In the genomic region with DNA sequence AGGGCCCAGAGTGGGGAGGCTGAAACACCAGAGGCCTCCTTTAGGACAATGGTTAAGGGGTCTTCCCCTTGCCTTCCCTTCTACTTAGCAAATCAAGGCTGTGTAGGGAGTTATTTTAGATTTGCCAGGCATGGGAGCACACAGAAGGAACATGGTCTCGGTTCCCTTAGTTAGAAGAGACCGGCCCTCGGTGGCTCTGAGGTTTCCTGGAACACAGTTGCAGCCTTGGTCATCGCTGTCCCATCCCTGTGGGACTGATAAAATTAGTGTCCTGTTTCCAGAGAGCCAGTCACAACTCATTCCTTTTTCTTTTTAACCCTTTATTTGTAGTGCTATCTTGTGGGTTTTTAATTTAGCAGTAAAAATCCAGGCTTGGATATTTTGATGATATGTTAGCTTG, we compare ENCODE assay signal across 23 cellular contexts.
DNase-seq lines count a peak whose midpoint lies in the region; ATAC-seq and TF ChIP-seq lines count a peak whose summit lies in the region.
"Had no signal": no experiment of that assay in that cellular context is flagged by ENCODE, and none has a peak within 500 bp of the region (broad histone marks: within the 10 kb centered on the region; RNA-seq: fewer than 3 reads in every experiment).

No MANE protein-coding gene starts in this region.

- CTCF ChIA-PET in PC-9 (lab: Charles Lee): no interaction called here

- H3K27me3 ChIP-seq in CD4-positive, CD25-positive, alpha-beta regulatory T cell (ENCODE audit: control insufficient read depth, insufficient read depth, low read length): no peaks in the 10 kb centered on the region
- H3K27me3 ChIP-seq in esophagus (ENCODE audit: control insufficient read depth in 1 of 2, insufficient read depth in 2 of 2, low read length in 2 of 2) (no peaks in the 10 kb centered on the region), mucosa of rectum (ENCODE audit: control insufficient read depth in 2 of 2, insufficient read depth in 2 of 2, low read length in 2 of 2) (no peaks in the 10 kb centered on the region), PC-9 (ENCODE audit: insufficient read depth, low read depth) (no peaks in the 10 kb centered on the region)
- H3K27me3 ChIP-seq: neutrophil, right lobe of liver had no signal

- peaks cover 3% of the 10 kb centered on the region for H3K4me1 ChIP-seq in CD4-positive, CD25-positive, alpha-beta regulatory T cell (ENCODE audit: control insufficient read depth, insufficient read depth, low read length, poor library complexity, severe bottlenecking)
- peaks cover 3% of the 10 kb centered on the region in 2 donors for H3K4me1 ChIP-seq in esophagus (ENCODE audit: control insufficient read depth in 2 of 2, insufficient read depth in 2 of 2, low read length in 1 of 2)
- H3K4me1 ChIP-seq in mucosa of rectum (ENCODE audit: control insufficient read depth in 2 of 2, insufficient read depth in 2 of 2, low read length in 2 of 2): peaks cover 8 to 9% of the 10 kb centered on the region in 2 donors
- H3K4me1 ChIP-seq in PC-9 (replicated peaks; ENCODE audit: insufficient read depth): no peaks in the 10 kb centered on the region
- H3K4me1 ChIP-seq: right lobe of liver had no signal

- H4K20me1 ChIP-seq in PC-9 (ENCODE audit: insufficient read depth): no peaks in the 10 kb centered on the region

- BruUV-seq in PC-9 (replicated peaks; lab: Mats Ljungman, UMichigan): no TSS peak

- WGBS in esophagus, 2 donors: 84 to 86% methylated on average over 4 of the region's 4 CpGs

- POLR2A ChIA-PET in PC-9 (lab: Charles Lee; ENCODE audit: unreplicated experiment): no interaction called here

- intact Hi-C loops in PC-9 (cut with micrococcal nuclease; ENCODE audit: unreplicated experiment): no loop called here

- no peaks in the 10 kb centered on the region for H3K9me3 Mint-ChIP-seq in CD4-positive, CD25-positive, alpha-beta regulatory T cell
- no peaks in the 10 kb centered on the region for H3K9me3 Mint-ChIP-seq in stimulated activated memory B cell treated with anti-CD40 and anti-IgM and Interleukin-4, amounts not matched to agents 10 μg/mL and 1 μg/mL and 100 μg/mL, for 72 hours
- H3K9me3 Mint-ChIP-seq: activated naive CD4-positive, alpha-beta T cell treated with anti-CD3 and anti-CD28 coated beads for 36 hours; CD8-positive, alpha-beta memory T cell had no signal

- H3K27ac ChIP-seq in CD4-positive, CD25-positive, alpha-beta regulatory T cell (ENCODE audit: insufficient read depth, low read length, poor library complexity, severe bottlenecking): no peak overlapping the region
- peak overlapping the region; percentile 73 to 79 for H3K27ac ChIP-seq in esophagus (ENCODE audit: low read depth in 2 of 2, low read length in 1 of 2)
- peak overlapping the region; percentile 43 to 46 for H3K27ac ChIP-seq in mucosa of rectum (ENCODE audit: low read depth in 2 of 2, low read length in 2 of 2)
- H3K27ac ChIP-seq in PC-9: no peak overlapping the region
- H3K27ac ChIP-seq: neutrophil, right lobe of liver had no signal

- H3K9me2 ChIP-seq in PC-9 (ENCODE audit: insufficient read depth): no peaks in the 10 kb centered on the region

- peak overlapping the region; percentile 51 to 76 (median 52) for H3K27ac Mint-ChIP-seq in CD4-positive, CD25-positive, alpha-beta regulatory T cell
- peak overlapping the region; percentile 25 for H3K27ac Mint-ChIP-seq in stimulated activated memory B cell treated with anti-CD40 and anti-IgM and Interleukin-4, amounts not matched to agents 10 μg/mL and 1 μg/mL and 100 μg/mL, for 72 hours
- H3K27ac Mint-ChIP-seq: activated naive CD4-positive, alpha-beta T cell treated with anti-CD3 and anti-CD28 coated beads for 36 hours had no signal

- peaks cover 66% of the 10 kb centered on the region for H3K36me3 ChIP-seq in CD4-positive, CD25-positive, alpha-beta regulatory T cell (ENCODE audit: control insufficient read depth, insufficient read depth, low read length)
- H3K36me3 ChIP-seq in esophagus (ENCODE audit: control insufficient read depth in 2 of 2, insufficient read depth in 2 of 2, low read length in 1 of 2) (peaks cover 0 to 11% of the 10 kb centered on the region in 2 donors), mucosa of rectum (ENCODE audit: control insufficient read depth in 2 of 2, insufficient read depth in 2 of 2, low read length in 2 of 2) (peaks cover 6 to 18% of the 10 kb centered on the region in 2 donors), PC-9 (ENCODE audit: low read depth) (peaks cover 4% of the 10 kb centered on the region; the same call in 1 of the 2 replicates)
- H3K36me3 ChIP-seq: neutrophil had no signal

- H3F3A ChIP-seq in PC-9 (ENCODE audit: insufficient read depth, low read depth): no peaks in the 10 kb centered on the region

- TF ChIP-seq CTCF in PC-9 (conservative IDR thresholded peaks at IDR 0.05): no peak

- DNase-seq in CD4-positive, CD25-positive, alpha-beta regulatory T cell: no peak
- DNase-seq in erythroblast (lab: John Stamatoyannopoulos, UW) (no peak), kidney glomerular epithelial cell (lab: John Stamatoyannopoulos, UW) (no peak), PC-9 (no peak)
- DNase-seq: activated CD4-positive, alpha-beta T cell treated with anti-CD3 and anti-CD28 coated beads, Interleukin-2, amount 50 U/mL, for 1 hour; activated naive CD4-positive, alpha-beta T cell treated with anti-CD3 and anti-CD28 coated beads for 36 hours; anterior cingulate cortex; CD8-positive, alpha-beta memory T cell; DMS79 treated with DMSO at 0.1 percent for 48 hours; effector CD8-positive, alpha-beta T cell; HCEC 1CT; hypothalamus; islet precursor cell; NCI-H2107; NCI-H510A; right lobe of liver; stimulated activated naive CD4-positive, alpha-beta T cell treated with Interleukin-2 at 50 U/mL for 16 hours had no signal

- H3K36me3 Mint-ChIP-seq in CD4-positive, CD25-positive, alpha-beta regulatory T cell: peaks cover 51% of the 10 kb centered on the region
- peaks cover 39% of the 10 kb centered on the region for H3K36me3 Mint-ChIP-seq in stimulated activated memory B cell treated with anti-CD40 and anti-IgM and Interleukin-4, amounts not matched to agents 10 μg/mL and 1 μg/mL and 100 μg/mL, for 72 hours

- no peaks in the 10 kb centered on the region for H3K79me2 ChIP-seq in PC-9 (ENCODE audit: low read depth)

- no peak overlapping the region for H2AFZ ChIP-seq in PC-9

- TF ChIP-seq POLR2A in erythroblast (IDR thresholded peaks at IDR 0.05; ENCODE audit: low read length): no peak

- no peak overlapping the region for H3K9ac ChIP-seq in mucosa of rectum (ENCODE audit: low read depth in 1 of 2, low read length in 2 of 2)

- peaks cover 0 to 42% (median 10%) of the 10 kb centered on the region in 4 donors for H3K4me1 Mint-ChIP-seq in CD4-positive, CD25-positive, alpha-beta regulatory T cell
- no peaks in the 10 kb centered on the region for H3K4me1 Mint-ChIP-seq in stimulated activated memory B cell treated with anti-CD40 and anti-IgM and Interleukin-4, amounts not matched to agents 10 μg/mL and 1 μg/mL and 100 μg/mL, for 72 hours

- no peak overlapping the region for H3K4me3 ChIP-seq in CD4-positive, CD25-positive, alpha-beta regulatory T cell (ENCODE audit: low read depth, low read length)
- H3K4me3 ChIP-seq in esophagus (ENCODE audit: low read depth in 1 of 2, low read length in 2 of 2) (no peak overlapping the region), mucosa of rectum (ENCODE audit: low read length in 2 of 2) (no peak overlapping the region), PC-9 (no peak overlapping the region)
- H3K4me3 ChIP-seq: right lobe of liver had no signal

- no peak overlapping the region for H3K4me2 ChIP-seq in PC-9

- ATAC-seq in CD4-positive, CD25-positive, alpha-beta regulatory T cell (ENCODE audit: low read depth in 2 of 2): no peak
- ATAC-seq in stimulated activated memory B cell treated with anti-CD40 and anti-IgM and Interleukin-4, amounts not matched to agents 10 μg/mL and 1 μg/mL and 100 μg/mL, for 72 hours: no peak
- ATAC-seq in GM18498 (IDR thresholded peaks at IDR 0.05; ENCODE audit: unreplicated experiment): no peak
- ATAC-seq: HepG2, right lobe of liver had no signal

- no peaks in the 10 kb centered on the region for H3K9me3 ChIP-seq in CD4-positive, CD25-positive, alpha-beta regulatory T cell (ENCODE audit: control insufficient read depth in 2 of 2, low read length in 2 of 2)
- H3K9me3 ChIP-seq in esophagus (ENCODE audit: control insufficient read depth in 2 of 2, insufficient read depth in 1 of 2, low read depth in 1 of 2, low read length in 1 of 2): no peaks in the 10 kb centered on the region
- no peaks in the 10 kb centered on the region for H3K9me3 ChIP-seq in mucosa of rectum (ENCODE audit: control insufficient read depth in 2 of 2, low read length in 2 of 2)
- no peaks in the 10 kb centered on the region for H3K9me3 ChIP-seq in PC-9 (ENCODE audit: insufficient read depth, low read depth)
- H3K9me3 ChIP-seq: neutrophil, right lobe of liver had no signal

- H3K27me3 Mint-ChIP-seq in CD4-positive, CD25-positive, alpha-beta regulatory T cell: no peaks in the 10 kb centered on the region
- H3K27me3 Mint-ChIP-seq in stimulated activated memory B cell treated with anti-CD40 and anti-IgM and Interleukin-4, amounts not matched to agents 10 μg/mL and 1 μg/mL and 100 μg/mL, for 72 hours: no peaks in the 10 kb centered on the region
- H3K27me3 Mint-ChIP-seq: CD8-positive, alpha-beta memory T cell had no signal

- no peak overlapping the region for H3K4me3 Mint-ChIP-seq in CD4-positive, CD25-positive, alpha-beta regulatory T cell
- no peak overlapping the region for H3K4me3 Mint-ChIP-seq in stimulated activated memory B cell treated with anti-CD40 and anti-IgM and Interleukin-4, amounts not matched to agents 10 μg/mL and 1 μg/mL and 100 μg/mL, for 72 hours
- H3K4me3 Mint-ChIP-seq: activated naive CD4-positive, alpha-beta T cell treated with anti-CD3 and anti-CD28 coated beads for 36 hours; CD8-positive, alpha-beta memory T cell had no signal

Comparison
In these comparisons a context has a peak if more than half of its experiments do, and no peak if none do; other contexts are left out.
1. H3K27ac ChIP-seq: peak in esophagus (2 of 2) and mucosa of rectum (2 of 2); none in CD4-positive, CD25-positive, alpha-beta regulatory T cell (single experiment) and PC-9 (single experiment).